1 cellular context compared by ENCODE assay signal in the genomic region with DNA sequence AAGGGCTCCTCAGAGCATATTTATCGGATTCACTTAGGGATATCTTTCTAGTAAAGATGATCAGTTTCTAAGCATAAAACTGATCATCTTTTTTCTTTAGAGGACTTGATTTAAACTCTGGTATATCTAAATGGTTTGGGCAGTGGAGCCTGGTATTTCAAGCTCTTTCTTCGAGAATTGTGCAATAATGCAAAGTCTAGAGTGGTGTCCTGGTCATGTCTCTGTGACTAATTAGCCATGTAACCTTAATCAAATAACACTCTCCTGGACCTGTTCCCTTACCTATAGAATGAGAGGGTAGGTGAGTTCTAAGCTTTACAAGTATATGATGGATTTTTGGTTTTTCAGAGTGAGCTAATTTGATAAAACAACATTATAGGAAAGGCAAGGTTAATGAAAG.
A peak's percentile ranks its signal among the peaks of the same experiment; 100 is the strongest.
TF ChIP-seq lines count a peak whose summit lies in the region.

No MANE protein-coding gene starts in this region.

TF ChIP-seq in HepG2, 621 proteins besides CTCF, POLR2A, EP300 and RAD21 (continued from another document and continues in another):
- TF ChIP-seq, protein P1, sequence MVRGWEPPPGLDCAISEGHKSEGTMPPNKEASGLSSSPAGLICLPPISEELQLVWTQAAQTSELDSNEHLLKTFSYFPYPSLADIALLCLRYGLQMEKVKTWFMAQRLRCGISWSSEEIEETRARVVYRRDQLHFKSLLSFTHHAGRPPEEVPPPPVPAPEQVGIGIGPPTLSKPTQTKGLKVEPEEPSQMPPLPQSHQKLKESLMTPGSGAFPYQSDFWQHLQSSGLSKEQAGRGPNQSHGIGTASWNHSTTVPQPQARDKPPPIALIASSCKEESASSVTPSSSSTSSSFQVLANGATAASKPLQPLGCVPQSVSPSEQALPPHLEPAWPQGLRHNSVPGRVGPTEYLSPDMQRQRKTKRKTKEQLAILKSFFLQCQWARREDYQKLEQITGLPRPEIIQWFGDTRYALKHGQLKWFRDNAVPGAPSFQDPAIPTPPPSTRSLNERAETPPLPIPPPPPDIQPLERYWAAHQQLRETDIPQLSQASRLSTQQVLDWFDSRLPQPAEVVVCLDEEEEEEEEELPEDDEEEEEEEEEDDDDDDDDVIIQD (CRISPR knock-in tag; IDR thresholded peaks at IDR 0.05; ENCODE audit: low read depth) = peak; percentile 69; the same call in 1 of the 2 replicates
- TF ChIP-seq ZNF589 (CRISPR knock-in tag; conservative IDR thresholded peaks at IDR 0.05) (no peak), TMF1 (CRISPR knock-in tag; IDR thresholded peaks at IDR 0.05; ENCODE audit: low read depth) (no peak), KDM4B (CRISPR knock-in tag; IDR thresholded peaks at IDR 0.05) (no peak), POGZ (CRISPR knock-in tag; IDR thresholded peaks at IDR 0.05) (peak; percentile 29; the same call in 1 of the 2 replicates), BCL6 (CRISPR knock-in tag; IDR thresholded peaks at IDR 0.05) (peak; percentile 20; the same call in 1 of the 2 replicates), U2AF1 (optimal IDR thresholded peaks at IDR 0.05; ENCODE audit: low read depth, low read length) (no peak), DBP (CRISPR knock-in tag; IDR thresholded peaks at IDR 0.05; ENCODE audit: not compliant biosample characterization) (no peak), RXRB (CRISPR knock-in tag; IDR thresholded peaks at IDR 0.05; ENCODE audit: borderline replicate concordance) (peak; percentile 44; the same call in 1 of the 2 replicates), SIX4 (CRISPR knock-in tag; IDR thresholded peaks at IDR 0.05) (no peak), ZFP91 (CRISPR knock-in tag; IDR thresholded peaks at IDR 0.05; ENCODE audit: borderline replicate concordance) (no peak), ZNF577 (CRISPR knock-in tag; IDR thresholded peaks at IDR 0.05; ENCODE audit: borderline replicate concordance, low read depth) (no peak), PHF21A (CRISPR knock-in tag; IDR thresholded peaks at IDR 0.05) (0 out of 2 replicates have a peak, but pooled peaks have one; percentile 16), ZNF850 (CRISPR knock-in tag; conservative IDR thresholded peaks at IDR 0.05) (no peak), FOXM1 (CRISPR knock-in tag; IDR thresholded peaks at IDR 0.05) (no peak), SRSF1 (optimal IDR thresholded peaks at IDR 0.05; ENCODE audit: low read depth, low read length) (no peak), RCOR2 (CRISPR knock-in tag; IDR thresholded peaks at IDR 0.05) (0 out of 2 replicates have a peak, but pooled peaks have one; percentile 13), ARID2 (CRISPR knock-in tag; IDR thresholded peaks at IDR 0.05; ENCODE audit: borderline replicate concordance) (no peak), CEBPB (IDR thresholded peaks at IDR 0.05; ENCODE audit: borderline replicate concordance, low read depth, low read length) (peak; percentile 98), ZNF431 (CRISPR knock-in tag; IDR thresholded peaks at IDR 0.05; ENCODE audit: borderline replicate concordance, low read depth) (no peak), CEBPG (CRISPR knock-in tag; IDR thresholded peaks at IDR 0.05) (peak; percentile 94), CHD2 (IDR thresholded peaks at IDR 0.05; ENCODE audit: low read depth, low read length) (no peak), NCOR1 (IDR thresholded peaks at IDR 0.05; ENCODE audit: borderline replicate concordance, low read length) (peak; percentile 60; the same call in 1 of the 2 replicates), ZNF570 (CRISPR knock-in tag; IDR thresholded peaks at IDR 0.05; ENCODE audit: borderline replicate concordance) (no peak), ERF (CRISPR knock-in tag; IDR thresholded peaks at IDR 0.05) (no peak), MXD4 (CRISPR knock-in tag; IDR thresholded peaks at IDR 0.05) (no peak), TBP (CRISPR knock-in tag; IDR thresholded peaks at IDR 0.05) (no peak), MIXL1 (CRISPR knock-in tag; IDR thresholded peaks at IDR 0.05) (peak; percentile 92), ZFP36L2 (CRISPR knock-in tag; IDR thresholded peaks at IDR 0.05) (no peak), SAP130 (CRISPR knock-in tag; IDR thresholded peaks at IDR 0.05; ENCODE audit: low read depth) (peak; percentile 29; the same call in 1 of the 2 replicates), LCORL (IDR thresholded peaks at IDR 0.05) (no peak), LCORL (CRISPR knock-in tag; IDR thresholded peaks at IDR 0.05) (peak; percentile 20; the same call in 1 of the 2 replicates), ATF7 (IDR thresholded peaks at IDR 0.05) (no peak), ATF7 (CRISPR knock-in tag; IDR thresholded peaks at IDR 0.05) (no peak), ZFP90 (CRISPR knock-in tag; IDR thresholded peaks at IDR 0.05; ENCODE audit: borderline replicate concordance) (no peak), ZBTB7A (CRISPR knock-in tag; IDR thresholded peaks at IDR 0.05) (no peak), HINFP (CRISPR knock-in tag; IDR thresholded peaks at IDR 0.05; ENCODE audit: low read depth) (no peak), ZNF292 (CRISPR knock-in tag; IDR thresholded peaks at IDR 0.05; ENCODE audit: borderline replicate concordance, low read depth) (no peak), FOSL2 (CRISPR knock-in tag; IDR thresholded peaks at IDR 0.05) (peak; percentile 57)
- TF ChIP-seq, protein P2, sequence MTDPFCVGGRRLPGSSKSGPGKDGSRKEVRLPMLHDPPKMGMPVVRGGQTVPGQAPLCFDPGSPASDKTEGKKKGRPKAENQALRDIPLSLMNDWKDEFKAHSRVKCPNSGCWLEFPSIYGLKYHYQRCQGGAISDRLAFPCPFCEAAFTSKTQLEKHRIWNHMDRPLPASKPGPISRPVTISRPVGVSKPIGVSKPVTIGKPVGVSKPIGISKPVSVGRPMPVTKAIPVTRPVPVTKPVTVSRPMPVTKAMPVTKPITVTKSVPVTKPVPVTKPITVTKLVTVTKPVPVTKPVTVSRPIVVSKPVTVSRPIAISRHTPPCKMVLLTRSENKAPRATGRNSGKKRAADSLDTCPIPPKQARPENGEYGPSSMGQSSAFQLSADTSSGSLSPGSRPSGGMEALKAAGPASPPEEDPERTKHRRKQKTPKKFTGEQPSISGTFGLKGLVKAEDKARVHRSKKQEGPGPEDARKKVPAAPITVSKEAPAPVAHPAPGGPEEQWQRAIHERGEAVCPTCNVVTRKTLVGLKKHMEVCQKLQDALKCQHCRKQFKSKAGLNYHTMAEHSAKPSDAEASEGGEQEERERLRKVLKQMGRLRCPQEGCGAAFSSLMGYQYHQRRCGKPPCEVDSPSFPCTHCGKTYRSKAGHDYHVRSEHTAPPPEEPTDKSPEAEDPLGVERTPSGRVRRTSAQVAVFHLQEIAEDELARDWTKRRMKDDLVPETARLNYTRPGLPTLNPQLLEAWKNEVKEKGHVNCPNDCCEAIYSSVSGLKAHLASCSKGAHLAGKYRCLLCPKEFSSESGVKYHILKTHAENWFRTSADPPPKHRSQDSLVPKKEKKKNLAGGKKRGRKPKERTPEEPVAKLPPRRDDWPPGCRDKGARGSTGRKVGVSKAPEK (CRISPR knock-in tag; IDR thresholded peaks at IDR 0.05; ENCODE audit: borderline replicate concordance) = no peak
- TF ChIP-seq, protein P3, sequence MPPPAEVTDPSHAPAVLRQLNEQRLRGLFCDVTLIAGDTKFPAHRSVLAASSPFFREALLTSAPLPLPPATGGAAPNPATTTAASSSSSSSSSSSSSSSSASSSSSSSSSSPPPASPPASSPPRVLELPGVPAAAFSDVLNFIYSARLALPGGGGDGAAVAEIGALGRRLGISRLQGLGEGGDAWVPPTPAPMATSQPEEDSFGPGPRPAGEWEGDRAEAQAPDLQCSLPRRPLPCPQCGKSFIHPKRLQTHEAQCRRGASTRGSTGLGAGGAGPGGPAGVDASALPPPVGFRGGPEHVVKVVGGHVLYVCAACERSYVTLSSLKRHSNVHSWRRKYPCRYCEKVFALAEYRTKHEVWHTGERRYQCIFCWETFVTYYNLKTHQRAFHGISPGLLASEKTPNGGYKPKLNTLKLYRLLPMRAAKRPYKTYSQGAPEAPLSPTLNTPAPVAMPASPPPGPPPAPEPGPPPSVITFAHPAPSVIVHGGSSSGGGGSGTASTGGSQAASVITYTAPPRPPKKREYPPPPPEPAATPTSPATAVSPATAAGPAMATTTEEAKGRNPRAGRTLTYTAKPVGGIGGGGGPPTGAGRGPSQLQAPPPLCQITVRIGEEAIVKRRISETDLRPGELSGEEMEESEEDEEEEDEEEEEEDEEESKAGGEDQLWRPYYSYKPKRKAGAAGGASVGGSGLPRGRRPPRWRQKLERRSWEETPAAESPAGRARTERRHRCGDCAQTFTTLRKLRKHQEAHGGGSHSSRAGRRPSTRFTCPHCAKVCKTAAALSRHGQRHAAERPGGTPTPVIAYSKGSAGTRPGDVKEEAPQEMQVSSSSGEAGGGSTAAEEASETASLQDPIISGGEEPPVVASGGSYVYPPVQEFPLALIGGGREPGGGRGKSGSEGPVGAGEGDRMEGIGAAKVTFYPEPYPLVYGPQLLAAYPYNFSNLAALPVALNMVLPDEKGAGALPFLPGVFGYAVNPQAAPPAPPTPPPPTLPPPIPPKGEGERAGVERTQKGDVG (CRISPR knock-in tag; IDR thresholded peaks at IDR 0.05; ENCODE audit: borderline replicate concordance) = no peak
- TF ChIP-seq, protein P4, sequence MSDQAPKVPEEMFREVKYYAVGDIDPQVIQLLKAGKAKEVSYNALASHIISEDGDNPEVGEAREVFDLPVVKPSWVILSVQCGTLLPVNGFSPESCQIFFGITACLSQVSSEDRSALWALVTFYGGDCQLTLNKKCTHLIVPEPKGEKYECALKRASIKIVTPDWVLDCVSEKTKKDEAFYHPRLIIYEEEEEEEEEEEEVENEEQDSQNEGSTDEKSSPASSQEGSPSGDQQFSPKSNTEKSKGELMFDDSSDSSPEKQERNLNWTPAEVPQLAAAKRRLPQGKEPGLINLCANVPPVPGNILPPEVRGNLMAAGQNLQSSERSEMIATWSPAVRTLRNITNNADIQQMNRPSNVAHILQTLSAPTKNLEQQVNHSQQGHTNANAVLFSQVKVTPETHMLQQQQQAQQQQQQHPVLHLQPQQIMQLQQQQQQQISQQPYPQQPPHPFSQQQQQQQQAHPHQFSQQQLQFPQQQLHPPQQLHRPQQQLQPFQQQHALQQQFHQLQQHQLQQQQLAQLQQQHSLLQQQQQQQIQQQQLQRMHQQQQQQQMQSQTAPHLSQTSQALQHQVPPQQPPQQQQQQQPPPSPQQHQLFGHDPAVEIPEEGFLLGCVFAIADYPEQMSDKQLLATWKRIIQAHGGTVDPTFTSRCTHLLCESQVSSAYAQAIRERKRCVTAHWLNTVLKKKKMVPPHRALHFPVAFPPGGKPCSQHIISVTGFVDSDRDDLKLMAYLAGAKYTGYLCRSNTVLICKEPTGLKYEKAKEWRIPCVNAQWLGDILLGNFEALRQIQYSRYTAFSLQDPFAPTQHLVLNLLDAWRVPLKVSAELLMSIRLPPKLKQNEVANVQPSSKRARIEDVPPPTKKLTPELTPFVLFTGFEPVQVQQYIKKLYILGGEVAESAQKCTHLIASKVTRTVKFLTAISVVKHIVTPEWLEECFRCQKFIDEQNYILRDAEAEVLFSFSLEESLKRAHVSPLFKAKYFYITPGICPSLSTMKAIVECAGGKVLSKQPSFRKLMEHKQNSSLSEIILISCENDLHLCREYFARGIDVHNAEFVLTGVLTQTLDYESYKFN (CRISPR knock-in tag; conservative IDR thresholded peaks at IDR 0.05) = peak; percentile 57; the same call in 1 of the 2 replicates
- TF ChIP-seq, protein P5, sequence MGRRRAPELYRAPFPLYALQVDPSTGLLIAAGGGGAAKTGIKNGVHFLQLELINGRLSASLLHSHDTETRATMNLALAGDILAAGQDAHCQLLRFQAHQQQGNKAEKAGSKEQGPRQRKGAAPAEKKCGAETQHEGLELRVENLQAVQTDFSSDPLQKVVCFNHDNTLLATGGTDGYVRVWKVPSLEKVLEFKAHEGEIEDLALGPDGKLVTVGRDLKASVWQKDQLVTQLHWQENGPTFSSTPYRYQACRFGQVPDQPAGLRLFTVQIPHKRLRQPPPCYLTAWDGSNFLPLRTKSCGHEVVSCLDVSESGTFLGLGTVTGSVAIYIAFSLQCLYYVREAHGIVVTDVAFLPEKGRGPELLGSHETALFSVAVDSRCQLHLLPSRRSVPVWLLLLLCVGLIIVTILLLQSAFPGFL (CRISPR knock-in tag; IDR thresholded peaks at IDR 0.05) = no peak
